ENCODE assay signal across 19 cellular contexts in the genomic region with DNA sequence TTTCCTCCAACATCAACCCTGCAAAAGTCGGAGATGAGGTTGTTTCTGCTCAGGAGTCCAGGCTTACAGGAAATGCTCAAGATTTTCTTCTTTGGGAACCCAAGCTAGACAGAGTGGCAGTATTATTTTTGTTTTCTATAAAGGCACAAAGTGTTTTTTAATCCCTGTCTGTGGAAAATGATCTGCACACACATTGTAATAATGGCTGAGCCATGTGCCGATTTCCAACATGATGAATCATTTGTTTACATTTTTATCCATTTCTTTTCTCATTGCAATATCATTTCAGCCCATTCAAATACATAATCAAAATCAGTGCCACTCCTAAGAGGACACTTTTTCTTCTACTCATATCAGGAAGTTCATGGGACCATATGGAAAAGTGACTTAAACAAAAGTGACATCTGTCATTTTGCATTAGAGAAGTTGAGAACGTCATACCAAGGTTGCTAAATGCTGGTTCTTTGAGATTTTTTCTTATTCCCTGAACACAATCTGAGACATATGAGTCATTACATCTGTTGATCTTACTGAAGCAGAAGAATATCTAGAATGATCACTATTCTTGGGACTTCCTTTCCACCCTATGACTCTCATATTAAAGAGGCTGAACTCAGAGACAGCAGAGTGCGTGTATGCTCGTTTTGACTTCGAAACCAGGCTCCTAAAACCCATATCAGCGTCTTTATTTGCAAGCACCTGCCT. TPM values are rescaled to one million over a fixed set of nuclear protein-coding genes. Genes with fewer than 3 reads are reported as not detected.
DNase-seq lines count a peak whose midpoint lies in the region; ATAC-seq and TF ChIP-seq lines count a peak whose summit lies in the region.
"Had no signal": no experiment of that assay in that cellular context is flagged by ENCODE, and none has a peak within 500 bp of the region (broad histone marks: within the 10 kb centered on the region; RNA-seq: fewer than 3 reads in every experiment).

No MANE protein-coding gene starts in this region.

- peak overlapping the region; percentile 40 for H3K27ac Mint-ChIP-seq in osteocyte (ENCODE audit: unreplicated experiment)
- H3K27ac Mint-ChIP-seq: nephron progenitor cell; stimulated activated naive B cell treated with anti-CD40 and anti-IgM and Interleukin-4, amounts not matched to agents 10 μg/mL and 1 μg/mL and 100 μg/mL, for 72 hours; WTC11 had no signal

- TF ChIP-seq CTCF in osteocyte (IDR thresholded peaks at IDR 0.05) (no peak), GM10266 (IDR thresholded peaks at IDR 0.05; ENCODE audit: control insufficient read depth, insufficient read depth, low read depth, missing control alignments) (no peak)

- no peak overlapping the region for H3K4me3 Mint-ChIP-seq in osteocyte (ENCODE audit: unreplicated experiment)
- H3K4me3 Mint-ChIP-seq: nephron progenitor cell; stimulated activated naive B cell treated with anti-CD40 and anti-IgM and Interleukin-4, amounts not matched to agents 10 μg/mL and 1 μg/mL and 100 μg/mL, for 72 hours; WTC11 had no signal

- ATAC-seq in GM19324 (IDR thresholded peaks at IDR 0.05; ENCODE audit: low FRiP score, unreplicated experiment) = no peak
- no peak for ATAC-seq in HG02938 (IDR thresholded peaks at IDR 0.05; ENCODE audit: unreplicated experiment)
- ATAC-seq: stimulated activated naive B cell treated with anti-CD40 and anti-IgM and Interleukin-4, amounts not matched to agents 10 μg/mL and 1 μg/mL and 100 μg/mL, for 72 hours; WTC11 had no signal

- H3K4me1 Mint-ChIP-seq in osteocyte (ENCODE audit: unreplicated experiment) = peaks cover 19% of the 10 kb centered on the region
- H3K4me1 Mint-ChIP-seq: stimulated activated naive B cell treated with anti-CD40 and anti-IgM and Interleukin-4, amounts not matched to agents 10 μg/mL and 1 μg/mL and 100 μg/mL, for 72 hours; WTC11 had no signal

- H3K27ac ChIP-seq in cingulate gyrus (ENCODE audit: low read depth, low read length) = peak overlapping the region; percentile 55
- H3K27ac ChIP-seq: epithelial cell of prostate, sigmoid colon, vagina had no signal

- peaks cover 3% of the 10 kb centered on the region for H3K27me3 Mint-ChIP-seq in osteocyte (ENCODE audit: unreplicated experiment)

- H3K9me3 Mint-ChIP-seq in osteocyte (ENCODE audit: unreplicated experiment) = no peaks in the 10 kb centered on the region
- H3K9me3 Mint-ChIP-seq: stimulated activated naive B cell treated with anti-CD40 and anti-IgM and Interleukin-4, amounts not matched to agents 10 μg/mL and 1 μg/mL and 100 μg/mL, for 72 hours had no signal

- no peaks in the 10 kb centered on the region for H3K36me3 Mint-ChIP-seq in osteocyte (ENCODE audit: unreplicated experiment)
- H3K36me3 Mint-ChIP-seq: stimulated activated naive B cell treated with anti-CD40 and anti-IgM and Interleukin-4, amounts not matched to agents 10 μg/mL and 1 μg/mL and 100 μg/mL, for 72 hours; WTC11 had no signal

- DNase-seq in GM03348 (ENCODE audit: low spot score) (peak; percentile 49), NCI-H2171 treated with DMSO at 0.1 percent for 48 hours (lab: John Stamatoyannopoulos, UW) (peak; percentile 58), osteocyte (ENCODE audit: extremely low spot score, unreplicated experiment) (no peak), GM10266 (ENCODE audit: extremely low spot score) (no peak), UCSD-AML1 (lab: John Stamatoyannopoulos, UW; ENCODE audit: unreplicated experiment) (no peak)
- DNase-seq: activated naive CD4-positive, alpha-beta T cell treated with Interleukin-2 at 50 U/mL for 16 hours; cerebellar nuclear complex; NCI-H1092; NCI-H2227 treated with DMSO at 0.1 percent for 48 hours; nephron progenitor cell; sigmoid colon; stimulated activated naive B cell treated with anti-CD40 and anti-IgM and Interleukin-4, amounts not matched to agents 10 μg/mL and 1 μg/mL and 100 μg/mL, for 72 hours; SW 1271 had no signal

RNA-seq across cellular contexts. Expression of a gene that starts 44.9 kb away (rescaled TPM):
- 0.55 TPM in 1 of 2 replicates, not detected in the other for total RNA-seq in osteocyte
- total RNA-seq: vagina had no signal

RNA-seq across cellular contexts. Expression of a gene that starts 46.2 kb away (rescaled TPM):
- 5.4 and 5.7 TPM in 2 replicates for total RNA-seq in osteocyte

Comparison
In these comparisons a context has a peak if more than half of its experiments do, and no peak if none do; other contexts are left out.
1. DNase-seq: peak in GM03348 (single experiment) and NCI-H2171 treated with DMSO at 0.1 percent for 48 hours (single experiment); none in osteocyte (single experiment), GM10266 (single experiment) and UCSD-AML1 (single experiment).